ENCODE assay signal across 16 cellular contexts in genomic region chr1:210104103-210104502, GRCh38.
DNase-seq lines count a peak whose midpoint lies in the region; ATAC-seq and TF ChIP-seq lines count a peak whose summit lies in the region.
"Had no signal": no experiment of that assay in that cellular context is flagged by ENCODE, and none has a peak within 500 bp of the region (broad histone marks: within the 10 kb centered on the region; RNA-seq: fewer than 3 reads in every experiment).

No MANE protein-coding gene starts in this region.

- H3K27me3 Mint-ChIP-seq in progenitor cell of endocrine pancreas, result no peaks in the 10 kb centered on the region
- H3K27me3 Mint-ChIP-seq in activated CD8-positive, alpha-beta T cell treated with anti-CD3 and anti-CD28 coated beads, Interleukin-2, amount 10 ng/mL, durations not matched to agents 7 days and 5 days (ENCODE audit: low read depth), result no peaks in the 10 kb centered on the region

- H3K36me3 ChIP-seq in kidney epithelial cell (ENCODE audit: control insufficient read depth, insufficient read depth, low read length), result no peaks in the 10 kb centered on the region
- H3K36me3 ChIP-seq: SJCRH30 had no signal

- in situ Hi-C loops in Caki2 (cut with HindIII; ENCODE audit: low pct_unique_long_range_greater_than_20kb, low sequenced_read_pairs), result loop anchor here (5.0 kb wide), 1 partner anchor 52 kb away; no protein-coding TSS in a partner anchor

- peak; percentile 65 for DNase-seq in Caki2 (ENCODE audit: low read depth)
- DNase-seq in HK-2 (ENCODE audit: unreplicated experiment), result peak; percentile 11
- DNase-seq in kidney epithelial cell (ENCODE audit: low read depth), result peak; percentile 52
- DNase-seq in progenitor cell of endocrine pancreas (ENCODE audit: low spot score, unreplicated experiment), result no peak
- DNase-seq in activated CD8-positive, alpha-beta T cell treated with anti-CD3 and anti-CD28 coated beads, Interleukin-2, amount 10 ng/mL, durations not matched to agents 7 days and 5 days, result no peak
- DNase-seq in HPDE6-E6E7 (ENCODE audit: extremely low spot score), result no peak
- DNase-seq: DMS153; H7; Kasumi-1; NCI-H1105 treated with DMSO at 0.1 percent for 48 hours; NCI-H1930; NCI-H69; NK-92 treated with Interleukin-12 subunit alpha and Interleukin-12 subunit beta, amount 100 ng/mL, for 24 hours; SJCRH30 had no signal

- CTCF ChIA-PET in activated CD8-positive, alpha-beta T cell treated with anti-CD3 and anti-CD28 coated beads, Interleukin-2, amount 10 ng/mL, durations not matched to agents 7 days and 5 days (lab: Charles Lee), result no interaction called here

- no peak overlapping the region for H3K4me3 ChIP-seq in kidney epithelial cell (ENCODE audit: low read depth, low read length)
- H3K4me3 ChIP-seq: SJCRH30 had no signal

- no peak for ATAC-seq in activated CD8-positive, alpha-beta T cell treated with anti-CD3 and anti-CD28 coated beads, Interleukin-2, amount 10 ng/mL, durations not matched to agents 7 days and 5 days
- ATAC-seq in GM18909 (IDR thresholded peaks at IDR 0.05; ENCODE audit: poor library complexity, unreplicated experiment), result no peak

- TF ChIP-seq CTCF in kidney epithelial cell (IDR thresholded peaks at IDR 0.05; ENCODE audit: insufficient read depth, low read length, poor library complexity, severe bottlenecking) (no peak), progenitor cell of endocrine pancreas (IDR thresholded peaks at IDR 0.05; ENCODE audit: unreplicated experiment) (no peak)

- no peaks in the 10 kb centered on the region for H3K27me3 ChIP-seq in kidney epithelial cell (ENCODE audit: control insufficient read depth, insufficient read depth, low read length)

- POLR2A ChIA-PET in activated CD8-positive, alpha-beta T cell treated with anti-CD3 and anti-CD28 coated beads, Interleukin-2, amount 10 ng/mL, durations not matched to agents 7 days and 5 days (lab: Charles Lee), result interaction anchor here (0.6 kb wide), 1 partner anchor 258 kb away, joined by 4 read pairs; no protein-coding TSS in a partner anchor

- peak overlapping the region; percentile 19 for H3K27ac Mint-ChIP-seq in progenitor cell of endocrine pancreas
- no peak overlapping the region for H3K27ac Mint-ChIP-seq in activated CD8-positive, alpha-beta T cell treated with anti-CD3 and anti-CD28 coated beads, Interleukin-2, amount 10 ng/mL, durations not matched to agents 7 days and 5 days
- H3K27ac Mint-ChIP-seq: IgD-negative memory B cell had no signal

- peaks cover 7% of the 10 kb centered on the region for H3K4me1 Mint-ChIP-seq in progenitor cell of endocrine pancreas (ENCODE audit: low read depth)
- no peaks in the 10 kb centered on the region for H3K4me1 Mint-ChIP-seq in activated CD8-positive, alpha-beta T cell treated with anti-CD3 and anti-CD28 coated beads, Interleukin-2, amount 10 ng/mL, durations not matched to agents 7 days and 5 days (ENCODE audit: low read depth)
- H3K4me1 Mint-ChIP-seq: IgD-negative memory B cell had no signal

- no peaks in the 10 kb centered on the region for H3K36me3 Mint-ChIP-seq in progenitor cell of endocrine pancreas (ENCODE audit: insufficient read depth)
- no peaks in the 10 kb centered on the region for H3K36me3 Mint-ChIP-seq in activated CD8-positive, alpha-beta T cell treated with anti-CD3 and anti-CD28 coated beads, Interleukin-2, amount 10 ng/mL, durations not matched to agents 7 days and 5 days (ENCODE audit: low read depth)
- H3K36me3 Mint-ChIP-seq: IgD-negative memory B cell had no signal

- peaks cover 3% of the 10 kb centered on the region for H3K9me3 Mint-ChIP-seq in progenitor cell of endocrine pancreas (ENCODE audit: low read depth)
- H3K9me3 Mint-ChIP-seq in activated CD8-positive, alpha-beta T cell treated with anti-CD3 and anti-CD28 coated beads, Interleukin-2, amount 10 ng/mL, durations not matched to agents 7 days and 5 days (ENCODE audit: insufficient read depth), result no peaks in the 10 kb centered on the region

- H3K4me3 Mint-ChIP-seq in progenitor cell of endocrine pancreas (ENCODE audit: low read depth), result no peak overlapping the region
- H3K4me3 Mint-ChIP-seq in activated CD8-positive, alpha-beta T cell treated with anti-CD3 and anti-CD28 coated beads, Interleukin-2, amount 10 ng/mL, durations not matched to agents 7 days and 5 days, result no peak overlapping the region
- H3K4me3 Mint-ChIP-seq: IgD-negative memory B cell had no signal

Comparison
In these comparisons a context has a peak if more than half of its experiments do, and no peak if none do; other contexts are left out.
1. DNase-seq: peak in Caki2 (single experiment), HK-2 (single experiment) and kidney epithelial cell (single experiment); none in progenitor cell of endocrine pancreas (single experiment), activated CD8-positive, alpha-beta T cell treated with anti-CD3 and anti-CD28 coated beads, Interleukin-2, amount 10 ng/mL, durations not matched to agents 7 days and 5 days (single experiment) and HPDE6-E6E7 (single experiment).